In the genomic region with DNA sequence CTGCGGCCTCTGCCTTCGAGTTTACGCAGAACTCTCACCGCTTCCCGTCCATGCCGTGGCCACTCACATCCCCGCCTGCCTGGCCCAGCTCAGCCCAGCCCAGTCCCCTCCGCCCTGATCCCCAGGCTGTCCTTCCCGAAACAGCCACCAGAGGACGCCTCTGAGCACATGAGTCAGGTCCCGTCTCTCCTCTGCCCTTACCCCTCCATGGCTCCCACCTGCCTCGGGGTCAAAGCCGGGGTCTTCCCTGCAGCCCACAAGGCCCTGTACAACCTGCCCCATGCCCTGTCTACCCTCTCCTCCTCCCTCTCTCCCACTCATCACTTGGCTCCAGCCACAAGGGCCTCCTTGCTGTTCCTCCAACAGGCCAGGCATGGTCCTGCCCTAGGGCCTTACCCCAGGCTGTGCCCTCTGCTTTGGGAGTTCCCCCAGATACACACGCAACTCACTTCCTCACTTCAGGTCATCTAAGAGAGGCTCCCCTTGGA, we compare ENCODE assay signal across 1 cellular context.
TF ChIP-seq lines count a peak whose summit lies in the region.

No MANE protein-coding gene starts in this region.

TF ChIP-seq in HCT116, 20 proteins besides CTCF, POLR2A, EP300 and RAD21 (continued from another document):
- TF ChIP-seq, protein P1, sequence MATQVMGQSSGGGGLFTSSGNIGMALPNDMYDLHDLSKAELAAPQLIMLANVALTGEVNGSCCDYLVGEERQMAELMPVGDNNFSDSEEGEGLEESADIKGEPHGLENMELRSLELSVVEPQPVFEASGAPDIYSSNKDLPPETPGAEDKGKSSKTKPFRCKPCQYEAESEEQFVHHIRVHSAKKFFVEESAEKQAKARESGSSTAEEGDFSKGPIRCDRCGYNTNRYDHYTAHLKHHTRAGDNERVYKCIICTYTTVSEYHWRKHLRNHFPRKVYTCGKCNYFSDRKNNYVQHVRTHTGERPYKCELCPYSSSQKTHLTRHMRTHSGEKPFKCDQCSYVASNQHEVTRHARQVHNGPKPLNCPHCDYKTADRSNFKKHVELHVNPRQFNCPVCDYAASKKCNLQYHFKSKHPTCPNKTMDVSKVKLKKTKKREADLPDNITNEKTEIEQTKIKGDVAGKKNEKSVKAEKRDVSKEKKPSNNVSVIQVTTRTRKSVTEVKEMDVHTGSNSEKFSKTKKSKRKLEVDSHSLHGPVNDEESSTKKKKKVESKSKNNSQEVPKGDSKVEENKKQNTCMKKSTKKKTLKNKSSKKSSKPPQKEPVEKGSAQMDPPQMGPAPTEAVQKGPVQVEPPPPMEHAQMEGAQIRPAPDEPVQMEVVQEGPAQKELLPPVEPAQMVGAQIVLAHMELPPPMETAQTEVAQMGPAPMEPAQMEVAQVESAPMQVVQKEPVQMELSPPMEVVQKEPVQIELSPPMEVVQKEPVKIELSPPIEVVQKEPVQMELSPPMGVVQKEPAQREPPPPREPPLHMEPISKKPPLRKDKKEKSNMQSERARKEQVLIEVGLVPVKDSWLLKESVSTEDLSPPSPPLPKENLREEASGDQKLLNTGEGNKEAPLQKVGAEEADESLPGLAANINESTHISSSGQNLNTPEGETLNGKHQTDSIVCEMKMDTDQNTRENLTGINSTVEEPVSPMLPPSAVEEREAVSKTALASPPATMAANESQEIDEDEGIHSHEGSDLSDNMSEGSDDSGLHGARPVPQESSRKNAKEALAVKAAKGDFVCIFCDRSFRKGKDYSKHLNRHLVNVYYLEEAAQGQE (IDR thresholded peaks at IDR 0.05; ENCODE audit: low read depth) = no peak
- TF ChIP-seq, protein P2, sequence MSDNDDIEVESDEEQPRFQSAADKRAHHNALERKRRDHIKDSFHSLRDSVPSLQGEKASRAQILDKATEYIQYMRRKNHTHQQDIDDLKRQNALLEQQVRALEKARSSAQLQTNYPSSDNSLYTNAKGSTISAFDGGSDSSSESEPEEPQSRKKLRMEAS (IDR thresholded peaks at IDR 0.05) = no peak
- TF ChIP-seq JUND (IDR thresholded peaks at IDR 0.05) (no peak), FOSL1 (IDR thresholded peaks at IDR 0.05; ENCODE audit: low read depth) (no peak), ZNF274 (IDR thresholded peaks at IDR 0.05; ENCODE audit: low read depth, low read length) (no peak), EZH2 (IDR thresholded peaks at IDR 0.05) (no peak)
